ENCODE assay signal across 8 cellular contexts in the genomic region with DNA sequence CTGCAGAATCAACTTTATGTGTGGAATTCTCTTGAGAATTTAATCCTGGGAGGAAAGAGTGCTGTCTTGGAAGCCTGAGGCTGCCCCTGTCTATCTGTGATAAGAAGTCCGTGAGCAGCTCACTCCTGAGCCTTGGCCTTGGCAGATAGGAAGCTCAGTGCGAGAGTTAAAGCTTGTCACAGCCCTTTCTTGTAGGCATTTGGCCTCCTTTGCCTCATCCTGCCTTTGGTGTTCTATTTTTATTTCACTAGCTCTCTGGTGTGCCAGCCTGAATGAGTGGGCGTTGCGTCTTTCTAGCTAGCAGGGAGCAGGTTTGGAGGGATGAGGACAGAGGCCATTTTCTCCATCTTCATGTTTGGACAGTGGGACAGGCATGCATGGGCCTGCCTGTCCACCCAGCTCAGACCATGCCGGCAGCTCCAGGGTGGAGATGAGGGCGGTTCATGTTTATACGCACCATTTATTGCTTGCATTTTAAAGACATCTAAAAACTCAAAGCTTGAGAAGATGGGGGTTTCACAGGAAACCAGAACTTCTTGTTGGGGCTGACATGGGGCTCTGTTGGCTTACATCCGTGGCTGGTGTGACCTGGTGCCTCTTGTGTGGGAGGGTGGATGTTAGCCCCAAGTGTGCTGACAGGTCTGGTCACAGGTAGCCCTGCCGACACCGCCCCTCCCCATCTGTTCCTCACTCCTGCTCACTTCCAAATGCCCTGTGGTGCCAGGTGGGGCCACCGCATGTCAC. TPM values are rescaled to one million over a fixed set of nuclear protein-coding genes. Genes with fewer than 3 reads are reported as not detected.
DNase-seq lines count a peak whose midpoint lies in the region; ATAC-seq and TF ChIP-seq lines count a peak whose summit lies in the region.

No MANE protein-coding gene starts in this region.

- DNase-seq in EH (ENCODE audit: low read depth) (peak; percentile 15), PC-9 (no peak), adrenal gland (peak in 6 of 7 donors; percentile 67 to 84 (median 76)), lower lobe of right lung (no peak), NAMALWA (ENCODE audit: low spot score) (no peak)

- peak overlapping the region; percentile 97; the same call in 1 of the 2 replicates for H3K27ac ChIP-seq in PC-9
- H3K27ac ChIP-seq in adrenal gland = peak overlapping the region; percentile 68 to 93 (median 92)
- peak overlapping the region; percentile 79 for H3K27ac ChIP-seq in lower lobe of right lung
- H3K27ac ChIP-seq in stomach smooth muscle (ENCODE audit: low read length) = peak overlapping the region; percentile 92

- WGBS in adrenal gland, 4 donors = 41 to 45% (median 42%) methylated on average over 11 of the region's 11 CpGs

- H3K9me2 ChIP-seq in PC-9 (ENCODE audit: insufficient read depth) = no peaks in the 10 kb centered on the region

- peaks cover 51% of the 10 kb centered on the region for H3K79me2 ChIP-seq in PC-9 (ENCODE audit: low read depth)

- no peak overlapping the region for H2AFZ ChIP-seq in PC-9

- TF ChIP-seq POLR2A in adrenal gland (IDR thresholded peaks at IDR 0.05) = peak in 1 of 2 donors; percentile 74

- H3K4me3 ChIP-seq in PC-9 (no peak overlapping the region), adrenal gland (no peak overlapping the region), lower lobe of right lung (no peak overlapping the region), stomach smooth muscle (ENCODE audit: low read length in 2 of 2) (no peak overlapping the region)

- POLR2A ChIA-PET in PC-9 (lab: Charles Lee; ENCODE audit: unreplicated experiment) = no interaction called here

- no peaks in the 10 kb centered on the region for H4K20me1 ChIP-seq in PC-9 (ENCODE audit: insufficient read depth)

- TF ChIP-seq CTCF in PC-9 (conservative IDR thresholded peaks at IDR 0.05) (no peak), adrenal gland (IDR thresholded peaks at IDR 0.05) (no peak), lower lobe of right lung (IDR thresholded peaks at IDR 0.05) (no peak)

- H3F3A ChIP-seq in PC-9 (ENCODE audit: insufficient read depth, low read depth) = peaks cover 71% of the 10 kb centered on the region

- H3K9ac ChIP-seq in stomach smooth muscle (ENCODE audit: low read length in 2 of 2) = peak overlapping the region in 1 of 2 donors; percentile 68

- intact Hi-C loops in PC-9 (cut with micrococcal nuclease; ENCODE audit: unreplicated experiment) (no loop called here), adrenal gland (cut with DNase I) (no loop called here), lower lobe of right lung (cut with DNase I) (no loop called here)

- no peak for ATAC-seq in lower lobe of right lung
- ATAC-seq in GM19351 (IDR thresholded peaks at IDR 0.05; ENCODE audit: unreplicated experiment) = no peak
- no peak for ATAC-seq in HG03439 (IDR thresholded peaks at IDR 0.05; ENCODE audit: unreplicated experiment)

- CTCF ChIA-PET in PC-9 (lab: Charles Lee) = interaction anchor here (0.5 to 0.6 kb wide), 2 partner anchors 264 to 911 kb away, joined by 3 to 14 read pairs; no protein-coding TSS in a partner anchor

- no peak overlapping the region for H3K4me2 ChIP-seq in PC-9

- no peaks in the 10 kb centered on the region for H3K36me3 ChIP-seq in PC-9 (ENCODE audit: low read depth)
- no peaks in the 10 kb centered on the region for H3K36me3 ChIP-seq in adrenal gland (replicated peaks in 1 of 2)
- no peaks in the 10 kb centered on the region for H3K36me3 ChIP-seq in lower lobe of right lung
- no peaks in the 10 kb centered on the region for H3K36me3 ChIP-seq in stomach smooth muscle (ENCODE audit: control insufficient read depth in 2 of 2, insufficient read depth in 2 of 2, low read length in 2 of 2)

- BruUV-seq in PC-9 (replicated peaks; lab: Mats Ljungman, UMichigan) = no TSS peak

- H3K27me3 ChIP-seq in PC-9 (ENCODE audit: insufficient read depth, low read depth) = no peaks in the 10 kb centered on the region
- no peaks in the 10 kb centered on the region for H3K27me3 ChIP-seq in adrenal gland
- no peaks in the 10 kb centered on the region for H3K27me3 ChIP-seq in lower lobe of right lung (ENCODE audit: low read depth)
- H3K27me3 ChIP-seq in stomach smooth muscle (ENCODE audit: control insufficient read depth in 1 of 2, insufficient read depth in 2 of 2, low read length in 2 of 2) = no peaks in the 10 kb centered on the region

- H3K4me1 ChIP-seq in PC-9 (replicated peaks; ENCODE audit: insufficient read depth) (peaks cover 89% of the 10 kb centered on the region), adrenal gland (replicated peaks in 1 of 2) (peaks cover 62 to 72% of the 10 kb centered on the region in 2 donors), lower lobe of right lung (peaks cover 85% of the 10 kb centered on the region), stomach smooth muscle (ENCODE audit: control insufficient read depth, insufficient read depth, low read length) (peaks cover 75% of the 10 kb centered on the region)

- H3K9me3 ChIP-seq in PC-9 (ENCODE audit: insufficient read depth, low read depth) = no peaks in the 10 kb centered on the region
- H3K9me3 ChIP-seq in adrenal gland (replicated peaks in 1 of 3) = no peaks in the 10 kb centered on the region
- no peaks in the 10 kb centered on the region for H3K9me3 ChIP-seq in lower lobe of right lung
- no peaks in the 10 kb centered on the region for H3K9me3 ChIP-seq in stomach smooth muscle (ENCODE audit: control insufficient read depth in 2 of 2, low read length in 2 of 2)

RNA-seq across cellular contexts. Expression of a gene that starts 29.8 kb away (rescaled TPM):
- total RNA-seq in PC-9 (2021) (2.6 and 2.7 TPM in 2 replicates), adrenal gland (1 to 10 TPM; 2.5 to 8.7 (median 6.4) TPM), lower lobe of right lung (3.9 TPM)
- 1 to 10 TPM; 2.1 to 3.7 (median 2.3) TPM for polyA plus RNA-seq in adrenal gland

RNA-seq across cellular contexts. Expression of a gene that starts 52.9 kb away (rescaled TPM):
- 50.2 and 52.4 TPM in 2 replicates for total RNA-seq in PC-9 (2021)
- total RNA-seq in adrenal gland = 10 to 100 TPM; 27.9 to 59.7 (median 44.5) TPM
- 10 to 100 TPM; 22.3 to 29.9 (median 28.4) TPM for polyA plus RNA-seq in adrenal gland
- 38.1 TPM for total RNA-seq in lower lobe of right lung

RNA-seq across cellular contexts. Expression of a gene that starts 53.8 kb away (rescaled TPM):
- total RNA-seq in PC-9 (2021) (27.3 and 34.0 TPM in 2 replicates), adrenal gland (10 to 100 TPM; 17.3 to 34.8 (median 26.7) TPM), lower lobe of right lung (36.0 TPM)
- 10 to 100 TPM; 14.9 to 22.6 (median 16.7) TPM for polyA plus RNA-seq in adrenal gland

Comparison
In these comparisons a context has a peak if more than half of its experiments do, and no peak if none do; other contexts are left out.
1. DNase-seq: peak in EH (single experiment) and adrenal gland (6 of 7); none in PC-9 (0 of 2), lower lobe of right lung (single experiment) and NAMALWA (single experiment).
2. Peak in every context shown above with its lines, with median percentiles within 50 percentile points of each other: H3K27ac ChIP-seq.